In the genomic region with DNA sequence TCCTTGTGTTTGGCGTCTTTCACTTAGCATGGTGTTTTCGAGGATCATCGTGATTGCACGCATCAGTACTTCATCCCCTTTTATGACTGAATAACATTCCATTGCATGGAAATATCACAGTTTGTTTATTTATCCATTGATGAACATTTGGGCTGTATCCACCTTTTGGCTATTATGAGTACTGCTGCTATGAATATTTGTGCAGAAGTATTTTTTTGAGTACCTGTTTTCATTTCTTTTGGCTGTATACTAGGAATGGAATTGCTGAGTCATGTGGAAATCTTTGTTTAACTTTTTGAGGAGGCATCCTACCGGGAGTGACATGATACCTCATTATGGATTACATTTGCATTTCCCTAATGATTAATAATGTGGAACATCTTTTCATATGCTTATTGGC, we compare ENCODE assay signal across 11 cellular contexts.
DNase-seq lines count a peak whose midpoint lies in the region; ATAC-seq and TF ChIP-seq lines count a peak whose summit lies in the region.
"Had no signal": no experiment of that assay in that cellular context is flagged by ENCODE, and none has a peak within 500 bp of the region (broad histone marks: within the 10 kb centered on the region; RNA-seq: fewer than 3 reads in every experiment).

No MANE protein-coding gene starts in this region.

- no peak for DNase-seq in CD8-positive, alpha-beta T cell
- DNase-seq in chondrocyte (ENCODE audit: low spot score) (no peak), lower leg skin (ENCODE audit: low spot score in 2 of 2) (no peak), H4 (ENCODE audit: low spot score) (no peak)
- DNase-seq in naive thymus-derived CD4-positive, alpha-beta T cell: no peak
- DNase-seq in stimulated activated naive CD4-positive, alpha-beta T cell treated with Interleukin-2 at 50 U/mL for 16 hours (lab: John Stamatoyannopoulos, UW): no peak
- DNase-seq: activated T-cell treated with anti-CD3 and anti-CD28 coated beads, Interleukin-2, amount 50 U/mL, for 1 hour; MG63 had no signal

- H3K4me3 ChIP-seq in CD8-positive, alpha-beta T cell (ENCODE audit: low read depth, low read length): no peak overlapping the region
- H3K4me3 ChIP-seq in HUES6 (ENCODE audit: low read depth, low read length): no peak overlapping the region
- no peak overlapping the region for H3K4me3 ChIP-seq in naive thymus-derived CD4-positive, alpha-beta T cell (ENCODE audit: low read length)
- no peak overlapping the region for H3K4me3 ChIP-seq in lower leg skin (ENCODE audit: low read depth, poor library complexity, severe bottlenecking)
- H3K4me3 ChIP-seq: breast epithelium, MG63 had no signal

- H3K36me3 Mint-ChIP-seq in CD8-positive, alpha-beta T cell: peaks cover 47% of the 10 kb centered on the region
- H3K36me3 Mint-ChIP-seq in chondrocyte (ENCODE audit: low read depth): peaks cover 10% of the 10 kb centered on the region
- H3K36me3 Mint-ChIP-seq in naive thymus-derived CD4-positive, alpha-beta T cell: peaks cover 8 to 34% (median 14%) of the 10 kb centered on the region in 5 donors

- POLR2A ChIA-PET in CD8-positive, alpha-beta T cell (lab: Charles Lee): no interaction called here
- POLR2A ChIA-PET in naive thymus-derived CD4-positive, alpha-beta T cell (lab: Charles Lee): interaction anchor here (0.6 to 0.7 kb wide), 2 partner anchors 67 to 768 kb away, joined by 3 read pairs; a partner anchor contains a TSS

- TF ChIP-seq CTCF in CD8-positive, alpha-beta T cell (IDR thresholded peaks at IDR 0.05): peak; percentile 27
- TF ChIP-seq CTCF in chondrocyte (IDR thresholded peaks at IDR 0.05): peak; percentile 55
- TF ChIP-seq CTCF in lower leg skin (IDR thresholded peaks at IDR 0.05): no peak

- H3K9me3 Mint-ChIP-seq in CD8-positive, alpha-beta T cell: peaks cover 7% of the 10 kb centered on the region
- peaks cover 7% of the 10 kb centered on the region for H3K9me3 Mint-ChIP-seq in chondrocyte (ENCODE audit: low read depth)
- H3K9me3 Mint-ChIP-seq in naive thymus-derived CD4-positive, alpha-beta T cell: peaks cover 0 to 11% (median 5%) of the 10 kb centered on the region in 11 donors

- no peaks in the 10 kb centered on the region for H3K4me1 ChIP-seq in CD8-positive, alpha-beta T cell (ENCODE audit: insufficient read depth, low read length)
- H3K4me1 ChIP-seq in HUES6 (ENCODE audit: control insufficient read depth, insufficient read depth, low read length): peaks cover 12% of the 10 kb centered on the region
- peaks cover 4 to 9% of the 10 kb centered on the region in 2 donors for H3K4me1 ChIP-seq in naive thymus-derived CD4-positive, alpha-beta T cell (ENCODE audit: control insufficient read depth in 2 of 2, insufficient read depth in 2 of 2, low read length in 2 of 2)
- H3K4me1 ChIP-seq: breast epithelium had no signal

- CTCF ChIA-PET in CD8-positive, alpha-beta T cell (lab: Charles Lee): interaction anchor here (1.4 to 6.0 kb wide), 3 partner anchors 41 to 251 kb away, joined by 4 to 107 read pairs (median 5); no protein-coding TSS in a partner anchor
- CTCF ChIA-PET in naive thymus-derived CD4-positive, alpha-beta T cell (lab: Charles Lee): interaction anchor here (0.6 to 6.1 kb wide), 2 partner anchors 204 to 764 kb away, joined by 3 to 48 read pairs; no protein-coding TSS in a partner anchor

- intact Hi-C loops in CD8-positive, alpha-beta T cell (cut with DNase I, micrococcal nuclease): loop anchor here (1.0 to 5.0 kb wide), 4 partner anchors 131 to 769 kb away; a partner anchor contains a TSS
- intact Hi-C loops in naive thymus-derived CD4-positive, alpha-beta T cell (cut with micrococcal nuclease): loop anchor here (2.0 to 5.0 kb wide), 4 partner anchors 18 to 361 kb away; a partner anchor contains a TSS
- intact Hi-C loops in lower leg skin (cut with DNase I; ENCODE audit: low total_unique reads): loop anchor here (10.0 kb wide), 1 partner anchor 126 kb away; a partner anchor contains a TSS

- no peaks in the 10 kb centered on the region for H3K27me3 ChIP-seq in CD8-positive, alpha-beta T cell (ENCODE audit: insufficient read depth, low read length)
- H3K27me3 ChIP-seq in HUES6 (ENCODE audit: control insufficient read depth, insufficient read depth, low read length): no peaks in the 10 kb centered on the region
- no peaks in the 10 kb centered on the region for H3K27me3 ChIP-seq in naive thymus-derived CD4-positive, alpha-beta T cell (ENCODE audit: control insufficient read depth in 2 of 2, insufficient read depth in 2 of 2, low read length in 2 of 2)
- H3K27me3 ChIP-seq: breast epithelium, MG63 had no signal

- no peak overlapping the region for H3K27ac ChIP-seq in CD8-positive, alpha-beta T cell (ENCODE audit: low read depth, low read length)
- 0 out of 2 replicates have a peak overlapping the region, but pooled peaks have one; percentile 7 for H3K27ac ChIP-seq in HUES6 (ENCODE audit: low read depth, low read length)
- no peak overlapping the region for H3K27ac ChIP-seq in naive thymus-derived CD4-positive, alpha-beta T cell (ENCODE audit: low read depth, low read length)
- H3K27ac ChIP-seq: breast epithelium had no signal

- H3K9me3 ChIP-seq in CD8-positive, alpha-beta T cell (ENCODE audit: low read length): no peaks in the 10 kb centered on the region
- no peaks in the 10 kb centered on the region; the same call in 1 of the 2 replicates for H3K9me3 ChIP-seq in HUES6 (ENCODE audit: control insufficient read depth, insufficient read depth, low read depth, low read length)
- no peaks in the 10 kb centered on the region for H3K9me3 ChIP-seq in naive thymus-derived CD4-positive, alpha-beta T cell (ENCODE audit: control insufficient read depth in 2 of 3, low read length in 3 of 3)

- H3K36me3 ChIP-seq in CD8-positive, alpha-beta T cell (ENCODE audit: insufficient read depth, low read length): no peaks in the 10 kb centered on the region
- H3K36me3 ChIP-seq in HUES6 (ENCODE audit: control insufficient read depth, insufficient read depth, low read length): peaks cover 19% of the 10 kb centered on the region
- peaks cover 0 to 6% (median 0%) of the 10 kb centered on the region in 3 experiments for H3K36me3 ChIP-seq in naive thymus-derived CD4-positive, alpha-beta T cell (ENCODE audit: control insufficient read depth in 2 of 3, insufficient read depth in 3 of 3, low read length in 3 of 3)
- H3K36me3 ChIP-seq: breast epithelium had no signal

- 73 to 79% methylated on average over 5 of the region's 5 CpGs for WGBS in lower leg skin, 2 donors

- no peak overlapping the region for H3K4me3 Mint-ChIP-seq in CD8-positive, alpha-beta T cell
- H3K4me3 Mint-ChIP-seq in chondrocyte (ENCODE audit: unreplicated experiment): no peak overlapping the region
- no peak overlapping the region for H3K4me3 Mint-ChIP-seq in naive thymus-derived CD4-positive, alpha-beta T cell

- H3K27me3 Mint-ChIP-seq in CD8-positive, alpha-beta T cell (ENCODE audit: low read depth): no peaks in the 10 kb centered on the region
- H3K27me3 Mint-ChIP-seq in chondrocyte (ENCODE audit: low read depth): no peaks in the 10 kb centered on the region
- H3K27me3 Mint-ChIP-seq in naive thymus-derived CD4-positive, alpha-beta T cell: no peaks in the 10 kb centered on the region

- peaks cover 56% of the 10 kb centered on the region for H3K4me1 Mint-ChIP-seq in CD8-positive, alpha-beta T cell (ENCODE audit: low read depth)
- peaks cover 39% of the 10 kb centered on the region for H3K4me1 Mint-ChIP-seq in chondrocyte (ENCODE audit: low read depth)
- H3K4me1 Mint-ChIP-seq in naive thymus-derived CD4-positive, alpha-beta T cell: peaks cover 25 to 72% (median 69%) of the 10 kb centered on the region in 7 donors

- peak overlapping the region; percentile 23 for H3K27ac Mint-ChIP-seq in CD8-positive, alpha-beta T cell
- H3K27ac Mint-ChIP-seq in chondrocyte (ENCODE audit: unreplicated experiment): peak overlapping the region; percentile 55
- peak overlapping the region in 5 of 9 donors; percentile 2 to 55 (median 19) for H3K27ac Mint-ChIP-seq in naive thymus-derived CD4-positive, alpha-beta T cell

- H3K9ac ChIP-seq in HUES6 (ENCODE audit: low read length): no peak overlapping the region

- no peak for ATAC-seq in CD8-positive, alpha-beta T cell
- ATAC-seq in naive thymus-derived CD4-positive, alpha-beta T cell: no peak
- no peak for ATAC-seq in GM21423 (IDR thresholded peaks at IDR 0.05; ENCODE audit: unreplicated experiment)

- no peak for TF ChIP-seq POLR2A in lower leg skin (IDR thresholded peaks at IDR 0.05)

Comparison
In these comparisons a context has a peak if more than half of its experiments do, and no peak if none do; other contexts are left out.
1. CTCF ChIP-seq: peak in CD8-positive, alpha-beta T cell (single experiment) and chondrocyte (single experiment); none in lower leg skin (0 of 3).
2. Peak in every context shown above with its lines, with median percentiles within 50 percentile points of each other: H3K27ac Mint-ChIP-seq.